Comparison of ENCODE assay signal across 26 cellular contexts in the genomic region with DNA sequence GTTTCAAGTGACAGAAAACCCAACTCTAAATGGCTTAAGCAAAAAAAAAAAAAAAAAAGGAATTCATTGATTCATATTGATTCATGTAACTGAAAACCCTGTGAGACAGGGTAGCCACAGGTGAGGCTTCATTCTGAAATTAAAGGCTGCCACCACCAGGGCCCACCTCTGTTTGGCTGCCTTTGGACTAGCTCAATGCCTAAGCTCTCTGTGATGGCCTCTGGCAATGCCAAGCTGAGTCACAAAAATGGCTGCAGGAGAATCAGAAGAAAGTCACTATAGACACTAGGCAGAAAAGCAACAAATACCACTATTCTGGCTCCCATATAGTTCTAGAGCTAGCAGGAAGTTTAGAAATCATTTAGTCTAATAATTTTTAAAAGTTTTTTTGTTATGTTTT.
"Had no signal": no experiment of that assay in that cellular context is flagged by ENCODE, and none has a peak within 500 bp of the region (broad histone marks: within the 10 kb centered on the region; RNA-seq: fewer than 3 reads in every experiment).

No MANE protein-coding gene starts in this region.

- H3K27me3 ChIP-seq: breast epithelium, esophagus muscularis mucosa, heart right ventricle, left lung, right lobe of liver, tibial artery had no signal

- H3K4me1 Mint-ChIP-seq: activated T-helper 17 cell treated with anti-CD3 and anti-CD28 coated beads, Interleukin-2, amount 50 U/mL, for 72 hours had no signal

- H3K4me1 ChIP-seq: breast epithelium, left lung, right lobe of liver had no signal

- H3K36me3 ChIP-seq: breast epithelium, esophagus muscularis mucosa, heart right ventricle, left lung, lower lobe of right lung, right lobe of liver, tibial artery had no signal

- H3K27ac Mint-ChIP-seq: activated CD4-positive, alpha-beta memory T cell treated with anti-CD3 and anti-CD28 coated beads for 36 hours; activated CD4-positive, alpha-beta T cell treated with anti-CD3 and anti-CD28 coated beads, Interleukin-2, amount 10 ng/mL, durations not matched to agents 24 days and 14 days; activated naive CD4-positive, alpha-beta T cell treated with anti-CD3 and anti-CD28 coated beads, Interleukin-2, amount 50 U/mL, for 24 hours; activated naive CD8-positive, alpha-beta T cell treated with anti-CD3 and anti-CD28 coated beads, Interleukin-2, amount 50 U/mL, for 24 hours; activated T-cell treated with anti-CD3 and anti-CD28 coated beads, Interleukin-2, amount 50 U/mL, for 24 hours; activated T-helper 17 cell treated with anti-CD3 and anti-CD28 coated beads, Interleukin-2, amount 50 U/mL, for 72 hours; dendritic cell treated with granulocyte-macrophage colony-stimulating factor and Interleukin-4, amounts not matched to agents 40 ng/mL and 50 ng/mL, for 4 days; natural killer cell treated with Interleukin-12 subunit alpha and Interleukin-12 subunit beta and Interleukin-15 and Interleukin-18, amount 100 ng/mL, for 72 hours; stimulated activated effector memory CD8-positive, alpha-beta T cell treated with anti-CD3 and anti-CD28 coated beads, Interleukin-12 subunit alpha, Interleukin-12 subunit beta, amount 100 ng/mL, for 72 hours; stimulated activated naive CD8-positive, alpha-beta T cell treated with anti-CD3 and anti-CD28 coated beads, Interleukin-15, amount 100 ng/mL, for 72 hours had no signal

- DNase-seq: activated CD4-positive, alpha-beta memory T cell treated with anti-CD3 and anti-CD28 coated beads for 36 hours; activated CD4-positive, alpha-beta T cell treated with anti-CD3 and anti-CD28 coated beads, Interleukin-2, amount 10 ng/mL, durations not matched to agents 24 days and 14 days; activated CD4-positive, CD25-positive, alpha-beta regulatory T cell treated with anti-CD3 and anti-CD28 coated beads, Interleukin-2, amount 50 U/mL, for 72 hours; activated CD8-positive, alpha-beta memory T cell treated with anti-CD3 and anti-CD28 coated beads, Interleukin-2, amount 50 U/mL, for 4 hours; activated naive CD8-positive, alpha-beta T cell treated with anti-CD3 and anti-CD28 coated beads, Interleukin-2, amount 50 U/mL, for 24 hours; activated T-cell treated with anti-CD3 and anti-CD28 coated beads, Interleukin-2, amount 50 U/mL, for 24 hours; amygdala; central memory CD4-positive, alpha-beta T cell; foreskin melanocyte; heart right ventricle; left lung; lower lobe of right lung; mucosa of descending colon; posterior cingulate gyrus; right lobe of liver; stimulated activated CD4-positive, alpha-beta T cell treated with anti-CD3 and anti-CD28 coated beads, Interleukin-4, amount 100 ng/mL, for 24 hours; stimulated activated naive CD8-positive, alpha-beta T cell treated with anti-CD3 and anti-CD28 coated beads, Interleukin-15, amount 100 ng/mL, for 72 hours; tibial artery had no signal

- H3K27ac ChIP-seq: breast epithelium, heart right ventricle, left lung, lower lobe of right lung, right lobe of liver, skin epidermis, tibial artery had no signal

- H3K36me3 Mint-ChIP-seq: activated CD4-positive, alpha-beta memory T cell treated with anti-CD3 and anti-CD28 coated beads for 36 hours; activated naive CD4-positive, alpha-beta T cell treated with anti-CD3 and anti-CD28 coated beads, Interleukin-2, amount 50 U/mL, for 24 hours; natural killer cell treated with Interleukin-12 subunit alpha and Interleukin-12 subunit beta and Interleukin-15 and Interleukin-18, amount 100 ng/mL, for 72 hours; stimulated activated effector memory CD8-positive, alpha-beta T cell treated with anti-CD3 and anti-CD28 coated beads, Interleukin-12 subunit alpha, Interleukin-12 subunit beta, amount 100 ng/mL, for 72 hours had no signal

- ATAC-seq: activated naive CD8-positive, alpha-beta T cell treated with anti-CD3 and anti-CD28 coated beads, Interleukin-2, amount 50 U/mL, for 24 hours; activated T-helper 17 cell treated with anti-CD3 and anti-CD28 coated beads, Interleukin-2, amount 50 U/mL, for 72 hours; heart right ventricle; left lung; lower lobe of right lung; mucosa of descending colon; natural killer cell treated with Interleukin-12 subunit alpha and Interleukin-12 subunit beta and Interleukin-15 and Interleukin-18, amount 100 ng/mL, for 72 hours; right lobe of liver; stimulated activated effector memory CD8-positive, alpha-beta T cell treated with anti-CD3 and anti-CD28 coated beads, Interleukin-12 subunit alpha, Interleukin-12 subunit beta, amount 100 ng/mL, for 72 hours; stimulated activated naive CD8-positive, alpha-beta T cell treated with anti-CD3 and anti-CD28 coated beads, Interleukin-15, amount 100 ng/mL, for 72 hours had no signal

- H3K27me3 Mint-ChIP-seq: activated CD4-positive, alpha-beta memory T cell treated with anti-CD3 and anti-CD28 coated beads for 36 hours; activated naive CD4-positive, alpha-beta T cell treated with anti-CD3 and anti-CD28 coated beads, Interleukin-2, amount 50 U/mL, for 24 hours; activated T-cell treated with anti-CD3 and anti-CD28 coated beads, Interleukin-2, amount 50 U/mL, for 24 hours; dendritic cell treated with granulocyte-macrophage colony-stimulating factor and Interleukin-4, amounts not matched to agents 40 ng/mL and 50 ng/mL, for 4 days; natural killer cell treated with Interleukin-12 subunit alpha and Interleukin-12 subunit beta and Interleukin-15 and Interleukin-18, amount 100 ng/mL, for 72 hours; stimulated activated naive CD8-positive, alpha-beta T cell treated with anti-CD3 and anti-CD28 coated beads, Interleukin-15, amount 100 ng/mL, for 72 hours had no signal

- H3K9me3 Mint-ChIP-seq: activated CD4-positive, alpha-beta memory T cell treated with anti-CD3 and anti-CD28 coated beads for 36 hours; activated CD4-positive, alpha-beta T cell treated with anti-CD3 and anti-CD28 coated beads, Interleukin-2, amount 10 ng/mL, durations not matched to agents 24 days and 14 days; activated naive CD4-positive, alpha-beta T cell treated with anti-CD3 and anti-CD28 coated beads, Interleukin-2, amount 50 U/mL, for 24 hours; activated naive CD8-positive, alpha-beta T cell treated with anti-CD3 and anti-CD28 coated beads, Interleukin-2, amount 50 U/mL, for 24 hours; activated T-cell treated with anti-CD3 and anti-CD28 coated beads, Interleukin-2, amount 50 U/mL, for 24 hours; activated T-helper 17 cell treated with anti-CD3 and anti-CD28 coated beads, Interleukin-2, amount 50 U/mL, for 72 hours; dendritic cell treated with granulocyte-macrophage colony-stimulating factor and Interleukin-4, amounts not matched to agents 40 ng/mL and 50 ng/mL, for 4 days; natural killer cell treated with Interleukin-12 subunit alpha and Interleukin-12 subunit beta and Interleukin-15 and Interleukin-18, amount 100 ng/mL, for 72 hours; stimulated activated effector memory CD8-positive, alpha-beta T cell treated with anti-CD3 and anti-CD28 coated beads, Interleukin-12 subunit alpha, Interleukin-12 subunit beta, amount 100 ng/mL, for 72 hours; stimulated activated naive CD8-positive, alpha-beta T cell treated with anti-CD3 and anti-CD28 coated beads, Interleukin-15, amount 100 ng/mL, for 72 hours had no signal

- H3K4me3 Mint-ChIP-seq: activated CD4-positive, alpha-beta memory T cell treated with anti-CD3 and anti-CD28 coated beads for 36 hours; activated CD4-positive, alpha-beta T cell treated with anti-CD3 and anti-CD28 coated beads, Interleukin-2, amount 10 ng/mL, durations not matched to agents 24 days and 14 days; activated naive CD4-positive, alpha-beta T cell treated with anti-CD3 and anti-CD28 coated beads, Interleukin-2, amount 50 U/mL, for 24 hours; activated naive CD8-positive, alpha-beta T cell treated with anti-CD3 and anti-CD28 coated beads, Interleukin-2, amount 50 U/mL, for 24 hours; activated T-cell treated with anti-CD3 and anti-CD28 coated beads, Interleukin-2, amount 50 U/mL, for 24 hours; activated T-helper 17 cell treated with anti-CD3 and anti-CD28 coated beads, Interleukin-2, amount 50 U/mL, for 72 hours; dendritic cell treated with granulocyte-macrophage colony-stimulating factor and Interleukin-4, amounts not matched to agents 40 ng/mL and 50 ng/mL, for 4 days; natural killer cell treated with Interleukin-12 subunit alpha and Interleukin-12 subunit beta and Interleukin-15 and Interleukin-18, amount 100 ng/mL, for 72 hours; stimulated activated effector memory CD8-positive, alpha-beta T cell treated with anti-CD3 and anti-CD28 coated beads, Interleukin-12 subunit alpha, Interleukin-12 subunit beta, amount 100 ng/mL, for 72 hours; stimulated activated naive CD8-positive, alpha-beta T cell treated with anti-CD3 and anti-CD28 coated beads, Interleukin-15, amount 100 ng/mL, for 72 hours had no signal

- H3K4me3 ChIP-seq: breast epithelium, esophagus muscularis mucosa, heart right ventricle, left lung, lower lobe of right lung, mucosa of descending colon, right lobe of liver, skin epidermis, tibial artery had no signal
